Comparison of ENCODE assay signal across 1 cellular context in the genomic region with DNA sequence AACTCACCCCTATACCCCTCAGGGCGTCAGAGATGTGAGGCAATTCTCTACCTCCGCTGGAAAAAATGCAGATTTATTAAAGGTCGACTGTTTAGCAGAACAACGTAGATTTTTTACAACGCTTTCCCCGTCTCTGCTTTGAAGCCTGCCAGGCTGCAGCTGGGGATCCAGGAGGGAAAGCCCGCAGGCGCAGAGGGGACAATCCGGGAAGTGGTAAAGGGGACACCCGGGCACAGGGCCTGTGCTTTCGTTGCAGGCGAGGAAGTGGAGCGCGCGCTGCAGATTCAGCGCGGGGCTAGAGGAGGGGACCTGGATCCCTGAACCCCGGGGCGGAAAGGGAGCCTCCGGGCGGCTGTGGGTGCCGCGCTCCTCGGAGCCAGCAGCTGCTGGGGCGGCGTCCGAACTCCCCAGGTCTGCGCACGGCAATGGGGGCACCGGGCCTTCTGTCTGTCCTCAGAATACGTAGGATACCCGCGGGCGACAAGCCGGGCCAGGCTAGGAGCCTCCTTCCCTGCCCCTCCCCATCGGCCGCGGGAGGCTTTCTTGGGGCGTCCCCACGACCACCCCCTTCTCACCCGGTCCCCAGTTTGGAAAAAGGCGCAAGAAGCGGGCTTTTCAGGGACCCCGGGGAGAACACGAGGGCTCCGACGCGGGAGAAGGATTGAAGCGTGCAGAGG.
A peak's percentile ranks its signal among the peaks of the same experiment; 100 is the strongest.
TF ChIP-seq lines count a peak whose summit lies in the region.

No MANE protein-coding gene starts in this region.

TF ChIP-seq in endothelial cell of umbilical vein, 7 proteins besides CTCF, POLR2A, EP300 and RAD21:
- TF ChIP-seq POLR2AphosphoS5 (IDR thresholded peaks at IDR 0.05; ENCODE audit: insufficient read depth, low read depth, low read length): no peak
- TF ChIP-seq EZH2 (IDR thresholded peaks at IDR 0.05; ENCODE audit: borderline replicate concordance, low read depth, low read length, severe bottlenecking): peak; percentile 60
- TF ChIP-seq GATA2 (IDR thresholded peaks at IDR 0.05; ENCODE audit: insufficient read depth, insufficient read length, low read depth, low read length): no peak
- no peak for TF ChIP-seq JUN (IDR thresholded peaks at IDR 0.05; ENCODE audit: borderline replicate concordance, insufficient read depth, insufficient read length, low read depth)
TF ChIP-seq in endothelial cell of umbilical vein: peak in this region for 1.
